ENCODE assay signal across 8 cellular contexts in genomic region chr1:6613361-6614018, GRCh38. TPM values are rescaled to one million over a fixed set of nuclear protein-coding genes. Genes with fewer than 3 reads are reported as not detected.
DNase-seq lines count a peak whose midpoint lies in the region; ATAC-seq and TF ChIP-seq lines count a peak whose summit lies in the region.

PHF13 (plus strand) TSS chr1:6613731; CDS start chr1:6614067, 336 bp downstream.

- peaks cover 26% of the 10 kb centered on the region for H3K79me2 ChIP-seq in trophoblast cell (ENCODE audit: control insufficient read depth, insufficient read depth, low read length, poor library complexity)

- H3K4me3 ChIP-seq in adipocyte (ENCODE audit: low read length) (peak within 1 kb of the TSS; percentile 88), trophoblast cell (ENCODE audit: low read depth, low read length) (peak within 1 kb of the TSS; percentile 89), tibial nerve (peak within 1 kb of the TSS; percentile 92 to 100 (median 98))

- peak; percentile 88 for ATAC-seq in HG02852 (IDR thresholded peaks at IDR 0.05; ENCODE audit: unreplicated experiment)

- TF ChIP-seq POLR2A in tibial nerve (IDR thresholded peaks at IDR 0.05): peak; percentile 38 to 74

- no peak for TF ChIP-seq CTCF in GM13976 (IDR thresholded peaks at IDR 0.05; ENCODE audit: borderline replicate concordance, control extremely low read depth, extremely low read depth, insufficient read depth, missing control alignments)
- TF ChIP-seq CTCF in tibial nerve (IDR thresholded peaks at IDR 0.05): peak in 1 of 5 experiments; percentile 14

- WGBS in trophoblast cell (ENCODE audit: extremely low coverage, insufficient coverage, insufficient read length): no CpG with 5 or more reads among the region's 84 CpGs
- WGBS in tibial nerve, 2 donors: 0 to 1% methylated on average over 5 to 20 of the region's 84 CpGs

- peak within 1 kb of the TSS; percentile 98 for H2AK5ac ChIP-seq in trophoblast cell (ENCODE audit: low read length)

- peak within 1 kb of the TSS; percentile 64 for H2AFZ ChIP-seq in trophoblast cell (ENCODE audit: insufficient read depth, low read length, poor library complexity)

- TF ChIP-seq EP300 in tibial nerve (IDR thresholded peaks at IDR 0.05): peak; percentile 50 to 83

- peak within 1 kb of the TSS; percentile 90 for H4K12ac ChIP-seq in trophoblast cell (ENCODE audit: low read depth, low read length)

- DNase-seq in GM13976 (ENCODE audit: low spot score) (peak; percentile 99), NCI-H1436 treated with DMSO at 0.1 percent for 48 hours (lab: John Stamatoyannopoulos, UW) (peak; percentile 88), T follicular helper cell (ENCODE audit: low read depth) (peak; percentile 99), adipocyte (ENCODE audit: low read depth) (peak; percentile 99), cardiac septum (ENCODE audit: low spot score) (peak; percentile 100), trophoblast cell (peak; percentile 99), tibial nerve (ENCODE audit: low spot score in 2 of 2) (peak; percentile 98 to 99)

- no peak within 1 kb of the TSS for H3K23ac ChIP-seq in trophoblast cell (ENCODE audit: low read length)

- H4K8ac ChIP-seq in trophoblast cell (ENCODE audit: low read depth, low read length): peak within 1 kb of the TSS; percentile 85

- H2BK12ac ChIP-seq in trophoblast cell (ENCODE audit: low read length): peak within 1 kb of the TSS; percentile 42

- H3K27ac ChIP-seq in trophoblast cell (ENCODE audit: low read depth, low read length) (peak within 1 kb of the TSS; percentile 81), tibial nerve (peak within 1 kb of the TSS; percentile 83 to 99 (median 96))

- peak within 1 kb of the TSS; percentile 89 for H3K9ac ChIP-seq in adipocyte (ENCODE audit: low read length)
- H3K9ac ChIP-seq in trophoblast cell (ENCODE audit: low read length): peak within 1 kb of the TSS; percentile 84

- H3K9me3 ChIP-seq in adipocyte (ENCODE audit: control insufficient read depth, low read length) (no peaks in the 10 kb centered on the region), trophoblast cell (ENCODE audit: insufficient read depth, low read depth, low read length) (no peaks in the 10 kb centered on the region), tibial nerve (no peaks in the 10 kb centered on the region)

- H3K4ac ChIP-seq in trophoblast cell (ENCODE audit: low read depth, low read length): peak within 1 kb of the TSS; percentile 99

- peaks cover 16% of the 10 kb centered on the region for H3K79me1 ChIP-seq in trophoblast cell (ENCODE audit: low read length)

- intact Hi-C loops in cardiac septum (cut with DNase I): loop anchor here (1.0 to 10.0 kb wide), 2 partner anchors 10 to 171 kb away; partner anchors contain the start of gene CAMTA1

- H3K36me3 ChIP-seq in adipocyte (ENCODE audit: control insufficient read depth, insufficient read depth, low read length, severe bottlenecking) (peaks cover 6% of the 10 kb centered on the region), trophoblast cell (ENCODE audit: control insufficient read depth in 1 of 2, insufficient read depth in 2 of 2, low read length in 2 of 2) (peaks cover 16 to 18% of the 10 kb centered on the region in 2 experiments), tibial nerve (peaks cover 0 to 13% (median 0%) of the 10 kb centered on the region in 3 donors)

- peak within 1 kb of the TSS; percentile 83 for H4K91ac ChIP-seq in trophoblast cell (ENCODE audit: low read depth, low read length)

- peak within 1 kb of the TSS; percentile 100 for H3K4me2 ChIP-seq in trophoblast cell (ENCODE audit: low read length)

- H3K18ac ChIP-seq in trophoblast cell (ENCODE audit: low read length): peak within 1 kb of the TSS; percentile 93

- H3K27me3 ChIP-seq in adipocyte (replicated peaks; ENCODE audit: control insufficient read depth, insufficient read depth, low read length): no peaks in the 10 kb centered on the region
- no peaks in the 10 kb centered on the region for H3K27me3 ChIP-seq in trophoblast cell (ENCODE audit: insufficient read depth, low read length)
- H3K27me3 ChIP-seq in tibial nerve: no peaks in the 10 kb centered on the region

- H2BK120ac ChIP-seq in trophoblast cell (ENCODE audit: insufficient read depth, low read length, poor library complexity): peak within 1 kb of the TSS; percentile 68

- H2BK5ac ChIP-seq in trophoblast cell (ENCODE audit: low read depth, low read length, poor library complexity): peak within 1 kb of the TSS; percentile 95

- peak within 1 kb of the TSS; percentile 98 for H3K14ac ChIP-seq in trophoblast cell (ENCODE audit: low read length)

- in situ Hi-C loops in GM13976 (cut with MboI; ENCODE audit: low sequenced_read_pairs, unreplicated experiment): no loop called here

- peaks cover 10% of the 10 kb centered on the region for H3K4me1 ChIP-seq in adipocyte (ENCODE audit: control insufficient read depth, insufficient read depth, low read length)
- peaks cover 0 to 6% of the 10 kb centered on the region in 2 experiments for H3K4me1 ChIP-seq in trophoblast cell (ENCODE audit: control insufficient read depth in 1 of 2, insufficient read depth in 2 of 2, low read length in 2 of 2)
- peaks cover 0 to 49% (median 20%) of the 10 kb centered on the region in 4 donors for H3K4me1 ChIP-seq in tibial nerve

RNA-seq across cellular contexts. Expression of gene PHF13, which starts in this region (rescaled TPM):
- total RNA-seq in cardiac septum: 9.3 TPM
- 29.3 and 29.7 TPM in 2 replicates for polyA plus RNA-seq in trophoblast cell (2013)
- total RNA-seq in tibial nerve: 10 to 100 TPM; 12.9 to 17.7 (median 15.7) TPM

Comparison
In these comparisons a context has a peak if more than half of its experiments do, and no peak if none do; other contexts are left out.
1. Peak in every context shown above with its lines: DNase-seq, ATAC-seq, H3K4me3 ChIP-seq and H3K27ac ChIP-seq.